19 cellular contexts compared by ENCODE assay signal in genomic region chr1:223257856-223258255, GRCh38.
"Had no signal": no experiment of that assay in that cellular context is flagged by ENCODE, and none has a peak within 500 bp of the region (broad histone marks: within the 10 kb centered on the region; RNA-seq: fewer than 3 reads in every experiment).

No MANE protein-coding gene starts in this region.

- H3K36me3 ChIP-seq: neural progenitor cell, prostate gland, right atrium auricular region, sigmoid colon, stomach, tibial artery had no signal

- H3K27ac Mint-ChIP-seq: mesothelial cell of epicardium; naive B cell; natural killer cell treated with Interleukin-12 subunit alpha and Interleukin-12 subunit beta and Interleukin-15 and Interleukin-18, amount 100 ng/mL, for 72 hours; neural progenitor cell; stimulated activated effector memory CD8-positive, alpha-beta T cell treated with anti-CD3 and anti-CD28 coated beads, Interleukin-12 subunit alpha, Interleukin-12 subunit beta, amount 100 ng/mL, for 72 hours; type B pancreatic cell had no signal

- H3K9me3 Mint-ChIP-seq: mesothelial cell of epicardium; naive B cell; natural killer cell treated with Interleukin-12 subunit alpha and Interleukin-12 subunit beta and Interleukin-15 and Interleukin-18, amount 100 ng/mL, for 72 hours; neural progenitor cell; stimulated activated effector memory CD8-positive, alpha-beta T cell treated with anti-CD3 and anti-CD28 coated beads, Interleukin-12 subunit alpha, Interleukin-12 subunit beta, amount 100 ng/mL, for 72 hours; type B pancreatic cell had no signal

- H3K4me1 Mint-ChIP-seq: mesothelial cell of epicardium; naive B cell; stimulated activated effector memory CD8-positive, alpha-beta T cell treated with anti-CD3 and anti-CD28 coated beads, Interleukin-12 subunit alpha, Interleukin-12 subunit beta, amount 100 ng/mL, for 72 hours had no signal

- H3K36me3 Mint-ChIP-seq: mesothelial cell of epicardium; naive B cell; natural killer cell treated with Interleukin-12 subunit alpha and Interleukin-12 subunit beta and Interleukin-15 and Interleukin-18, amount 100 ng/mL, for 72 hours; neural progenitor cell; stimulated activated effector memory CD8-positive, alpha-beta T cell treated with anti-CD3 and anti-CD28 coated beads, Interleukin-12 subunit alpha, Interleukin-12 subunit beta, amount 100 ng/mL, for 72 hours; type B pancreatic cell had no signal

- ATAC-seq: mucosa of descending colon; natural killer cell treated with Interleukin-12 subunit alpha and Interleukin-12 subunit beta and Interleukin-15 and Interleukin-18, amount 100 ng/mL, for 72 hours; stimulated activated effector memory CD8-positive, alpha-beta T cell treated with anti-CD3 and anti-CD28 coated beads, Interleukin-12 subunit alpha, Interleukin-12 subunit beta, amount 100 ng/mL, for 72 hours had no signal

- H3K4me1 ChIP-seq: prostate gland, right atrium auricular region, sigmoid colon, testis, tibial artery had no signal

- H3K4me3 Mint-ChIP-seq: mesothelial cell of epicardium; naive B cell; natural killer cell treated with Interleukin-12 subunit alpha and Interleukin-12 subunit beta and Interleukin-15 and Interleukin-18, amount 100 ng/mL, for 72 hours; neural progenitor cell; stimulated activated effector memory CD8-positive, alpha-beta T cell treated with anti-CD3 and anti-CD28 coated beads, Interleukin-12 subunit alpha, Interleukin-12 subunit beta, amount 100 ng/mL, for 72 hours; type B pancreatic cell had no signal

- H3K27me3 ChIP-seq: neural progenitor cell, right atrium auricular region, sigmoid colon, stomach, testis, tibial artery had no signal

- H3K4me3 ChIP-seq: mucosa of descending colon, neural progenitor cell, prostate gland, right atrium auricular region, sigmoid colon, stomach, testis, tibial artery had no signal

- H3K9me3 ChIP-seq: mucosa of descending colon, prostate gland, right atrium auricular region, sigmoid colon, stomach, testis, tibial artery had no signal

- H2AFZ ChIP-seq: neural progenitor cell had no signal

- DNase-seq: cortex of kidney; foreskin melanocyte; mesenchymal stem cell; mucosa of descending colon; naive B cell; sigmoid colon; stimulated activated CD4-positive, alpha-beta T cell treated with anti-CD3 and anti-CD28 coated beads, Interleukin-2, amount 100 ng/mL, for 24 hours; stimulated activated CD4-positive, alpha-beta T cell treated with anti-CD3 and anti-CD28 coated beads, Interleukin-4, amount 100 ng/mL, for 24 hours; stimulated activated naive CD4-positive, alpha-beta T cell treated with Interleukin-2 at 50 U/mL for 16 hours; stomach; testis; tibial artery had no signal

- H3K4me2 ChIP-seq: neural progenitor cell had no signal

- H3K27ac ChIP-seq: neural progenitor cell, prostate gland, right atrium auricular region, sigmoid colon, stomach, testis, tibial artery had no signal
